1 cellular context compared by ENCODE assay signal in the genomic region with DNA sequence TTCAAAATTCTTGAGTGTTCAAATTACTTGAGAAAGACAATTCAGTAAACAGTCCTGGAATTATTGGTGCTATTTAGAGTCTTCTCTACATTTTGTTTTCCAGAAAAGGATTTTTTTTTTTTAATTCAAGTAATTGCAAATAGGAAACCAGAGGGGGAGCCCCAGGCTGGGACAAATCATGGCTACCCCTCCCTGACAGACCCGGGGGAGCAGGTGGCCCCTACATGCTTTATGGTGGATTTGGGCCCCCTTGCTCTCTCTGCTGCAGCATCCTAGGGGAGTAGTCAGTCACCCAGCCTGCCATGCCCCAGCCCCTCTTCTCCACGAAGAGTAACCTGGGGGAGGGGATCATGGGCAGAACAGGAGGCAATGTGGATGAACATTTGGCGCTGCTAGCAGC.
TF ChIP-seq lines count a peak whose summit lies in the region.

No MANE protein-coding gene starts in this region.

TF ChIP-seq in GM12891, 5 proteins besides CTCF, POLR2A, EP300 and RAD21:
- no peak for TF ChIP-seq POU2F2 (IDR thresholded peaks at IDR 0.05; ENCODE audit: low read depth, low read length)
- no peak for TF ChIP-seq POLR2AphosphoS5 (IDR thresholded peaks at IDR 0.05; ENCODE audit: low read depth, low read length)
- no peak for TF ChIP-seq PAX5 (IDR thresholded peaks at IDR 0.05; ENCODE audit: insufficient read depth, low read length, severe bottlenecking)
- TF ChIP-seq TAF1 (IDR thresholded peaks at IDR 0.05; ENCODE audit: low read depth, low read length) = no peak
- no peak for TF ChIP-seq SPI1 (IDR thresholded peaks at IDR 0.05; ENCODE audit: low read depth, low read length)
